8 cellular contexts compared by ENCODE assay signal in genomic region chr7:128740996-128741395, GRCh38. TPM values are rescaled to one million over a fixed set of nuclear protein-coding genes. Genes with fewer than 3 reads are reported as not detected.
A peak's percentile ranks its signal among the peaks of the same experiment; 100 is the strongest.
DNase-seq lines count a peak whose midpoint lies in the region; ATAC-seq and TF ChIP-seq lines count a peak whose summit lies in the region.

No MANE protein-coding gene starts in this region.

- intact Hi-C loops in uterus (cut with DNase I; ENCODE audit: low total_unique reads) = no loop called here

- H2AFZ ChIP-seq in OCI-LY3 (ENCODE audit: low read depth, low read length) (no peak overlapping the region), trophoblast cell (ENCODE audit: insufficient read depth, low read length, poor library complexity) (no peak overlapping the region)

- no peak overlapping the region for H4K91ac ChIP-seq in trophoblast cell (ENCODE audit: low read depth, low read length)

- DNase-seq in epithelial cell of proximal tubule (ENCODE audit: low read depth) (no peak), trophoblast cell (peak in 1 of 2 donors; percentile 33), kidney glomerular epithelial cell (lab: John Stamatoyannopoulos, UW) (no peak), germinal center (ENCODE audit: low spot score) (no peak), uterus (no peak)

- H3K23ac ChIP-seq in trophoblast cell (ENCODE audit: low read length) = no peak overlapping the region

- no peak overlapping the region for H4K12ac ChIP-seq in trophoblast cell (ENCODE audit: low read depth, low read length)

- H3K27me3 ChIP-seq in DOHH2 (ENCODE audit: control insufficient read depth, low read length) (no peaks in the 10 kb centered on the region), OCI-LY3 (ENCODE audit: low read depth, low read length) (no peaks in the 10 kb centered on the region), trophoblast cell (ENCODE audit: insufficient read depth, low read length) (no peaks in the 10 kb centered on the region), uterus (no peaks in the 10 kb centered on the region)

- peaks cover 31% of the 10 kb centered on the region for H4K20me1 ChIP-seq in DOHH2 (ENCODE audit: control insufficient read depth, insufficient read depth, low read depth, low read length)
- peaks cover 61% of the 10 kb centered on the region for H4K20me1 ChIP-seq in OCI-LY3 (ENCODE audit: insufficient read depth, low read length)

- TF ChIP-seq POLR2A in uterus (IDR thresholded peaks at IDR 0.05) = no peak

- no peak overlapping the region for H3K18ac ChIP-seq in trophoblast cell (ENCODE audit: low read length)

- WGBS in trophoblast cell (ENCODE audit: extremely low coverage, insufficient coverage, insufficient read length) = no CpG with 5 or more reads among the region's 3 CpGs

- 0 out of 2 replicates have a peak, but pooled peaks cover 5% of the 10 kb centered on the region for H3F3A ChIP-seq in DOHH2 (ENCODE audit: control insufficient read depth, insufficient read depth)

- no peak overlapping the region for H4K8ac ChIP-seq in trophoblast cell (ENCODE audit: low read depth, low read length)

- H3K27ac ChIP-seq in DOHH2 (ENCODE audit: low read depth, low read length) (no peak overlapping the region), OCI-LY3 (ENCODE audit: low read length) (no peak overlapping the region), trophoblast cell (ENCODE audit: low read depth, low read length) (no peak overlapping the region), uterus (peak overlapping the region in 1 of 2 donors; percentile 97)

- H2BK12ac ChIP-seq in trophoblast cell (ENCODE audit: low read length) = no peak overlapping the region

- TF ChIP-seq CTCF in DOHH2 (IDR thresholded peaks at IDR 0.05; ENCODE audit: low read depth, low read length, poor library complexity, severe bottlenecking) (no peak), OCI-LY3 (IDR thresholded peaks at IDR 0.05; ENCODE audit: low read depth, low read length) (no peak), epithelial cell of proximal tubule (conservative IDR thresholded peaks at IDR 0.05; ENCODE audit: low read depth, low read length) (no peak), uterus (IDR thresholded peaks at IDR 0.05) (no peak)

- H3K9me2 ChIP-seq in DOHH2 (replicated peaks; ENCODE audit: control insufficient read depth, low read length) = no peaks in the 10 kb centered on the region

- H2AK5ac ChIP-seq in trophoblast cell (ENCODE audit: low read length) = no peak overlapping the region

- H2BK120ac ChIP-seq in trophoblast cell (ENCODE audit: insufficient read depth, low read length, poor library complexity) = no peak overlapping the region

- no peak for ATAC-seq in HG02981 (IDR thresholded peaks at IDR 0.05; ENCODE audit: unreplicated experiment)

- H3K79me1 ChIP-seq in trophoblast cell (ENCODE audit: low read length) = peaks cover 9% of the 10 kb centered on the region

- no peak overlapping the region for H2BK5ac ChIP-seq in trophoblast cell (ENCODE audit: low read depth, low read length, poor library complexity)

- peaks cover 36% of the 10 kb centered on the region for H3K4me1 ChIP-seq in DOHH2 (ENCODE audit: control insufficient read depth, low read length)
- H3K4me1 ChIP-seq in OCI-LY3 (ENCODE audit: low read length) = peaks cover 24% of the 10 kb centered on the region
- H3K4me1 ChIP-seq in trophoblast cell (ENCODE audit: control insufficient read depth in 1 of 2, insufficient read depth in 2 of 2, low read length in 2 of 2) = peaks cover 2 to 3% of the 10 kb centered on the region in 2 experiments
- no peaks in the 10 kb centered on the region for H3K4me1 ChIP-seq in uterus

- H3K14ac ChIP-seq in trophoblast cell (ENCODE audit: low read length) = no peak overlapping the region

- peaks cover 72% of the 10 kb centered on the region for H3K79me2 ChIP-seq in DOHH2 (ENCODE audit: control insufficient read depth, low read length)
- H3K79me2 ChIP-seq in OCI-LY3 (ENCODE audit: low read length) = peaks cover 68% of the 10 kb centered on the region
- H3K79me2 ChIP-seq in trophoblast cell (ENCODE audit: control insufficient read depth, insufficient read depth, low read length, poor library complexity) = peaks cover 24% of the 10 kb centered on the region

- H3K9me3 ChIP-seq in DOHH2 (ENCODE audit: control insufficient read depth, insufficient read depth, low read length) (no peaks in the 10 kb centered on the region), OCI-LY3 (ENCODE audit: insufficient read depth, low read length) (no peaks in the 10 kb centered on the region), trophoblast cell (ENCODE audit: insufficient read depth, low read depth, low read length) (no peaks in the 10 kb centered on the region), uterus (no peaks in the 10 kb centered on the region)

- peak overlapping the region; percentile 95 for H3K4me3 ChIP-seq in DOHH2 (ENCODE audit: low read length)
- 0 out of 2 replicates have a peak overlapping the region, but pooled peaks have one; percentile 7 for H3K4me3 ChIP-seq in OCI-LY3 (ENCODE audit: low read length)
- peak overlapping the region; percentile 95 for H3K4me3 ChIP-seq in epithelial cell of proximal tubule (ENCODE audit: low read depth, low read length)
- no peak overlapping the region for H3K4me3 ChIP-seq in trophoblast cell (ENCODE audit: low read depth, low read length)
- peak overlapping the region in 1 of 2 donors; percentile 99 for H3K4me3 ChIP-seq in uterus

- H3K9ac ChIP-seq in OCI-LY3 (ENCODE audit: low read length) (no peak overlapping the region), trophoblast cell (ENCODE audit: low read length) (no peak overlapping the region)

- peak overlapping the region; percentile 63 for H3K4ac ChIP-seq in trophoblast cell (ENCODE audit: low read depth, low read length)

- H3K4me2 ChIP-seq in DOHH2 (ENCODE audit: low read length) (peak overlapping the region; percentile 91), OCI-LY3 (ENCODE audit: low read length) (peak overlapping the region; percentile 93), trophoblast cell (ENCODE audit: low read length) (peak overlapping the region; percentile 50)

- peaks cover 46% of the 10 kb centered on the region for H3K36me3 ChIP-seq in DOHH2 (ENCODE audit: control insufficient read depth, low read length)
- peaks cover 24% of the 10 kb centered on the region for H3K36me3 ChIP-seq in OCI-LY3 (replicated peaks; ENCODE audit: low read depth, low read length)
- peaks cover 4 to 8% of the 10 kb centered on the region in 2 experiments for H3K36me3 ChIP-seq in trophoblast cell (ENCODE audit: control insufficient read depth in 1 of 2, insufficient read depth in 2 of 2, low read length in 2 of 2)
- H3K36me3 ChIP-seq in uterus = no peaks in the 10 kb centered on the region

RNA-seq across cellular contexts. Expression of gene CALU, which starts 1.8 kb away (rescaled TPM):
- 174 and 198 TPM in 2 replicates for total RNA-seq in epithelial cell of proximal tubule
- polyA plus RNA-seq in trophoblast cell (2013) = 456 and 457 TPM in 2 replicates
- total RNA-seq in uterus = 100 to 1,000 TPM in 3 of 4 donors, 10 to 100 TPM in 1; 83.0 to 334 (median 108) TPM

RNA-seq across cellular contexts. Expression of gene OPN1SW, which starts 34.6 kb away (rescaled TPM):
- total RNA-seq in epithelial cell of proximal tubule (not detected in 2 replicates), uterus (not detected)
- polyA plus RNA-seq in trophoblast cell (2013) = not detected in 2 replicates

RNA-seq across cellular contexts. Expression of gene CCDC136, which starts 50.8 kb away (rescaled TPM):
- total RNA-seq in epithelial cell of proximal tubule = 2.0 and 4.5 TPM in 2 replicates
- polyA plus RNA-seq in trophoblast cell (2013) = 3.2 and 3.6 TPM in 2 replicates
- total RNA-seq in uterus = 10 to 100 TPM; 11.5 to 26.4 (median 14.8) TPM
